In genomic region chr10:28304032-28304571, GRCh38 we compare ENCODE assay signal across 12 cellular contexts. TPM values are rescaled to one million over a fixed set of nuclear protein-coding genes. Genes with fewer than 3 reads are reported as not detected.
DNase-seq lines count a peak whose midpoint lies in the region; ATAC-seq and TF ChIP-seq lines count a peak whose summit lies in the region.
"Had no signal": no experiment of that assay in that cellular context is flagged by ENCODE, and none has a peak within 500 bp of the region (broad histone marks: within the 10 kb centered on the region; RNA-seq: fewer than 3 reads in every experiment).

No MANE protein-coding gene starts in this region.

- H3K36me3 ChIP-seq in PC-3 (ENCODE audit: low read depth, low read length) (no peaks in the 10 kb centered on the region), hepatocyte (replicated peaks; ENCODE audit: insufficient read depth, low read depth) (no peaks in the 10 kb centered on the region)
- H3K36me3 ChIP-seq: BE2C, gastrocnemius medialis, left ventricle myocardium inferior had no signal

- intact Hi-C loops in PC-3 (cut with micrococcal nuclease) = no loop called here

- no peaks in the 10 kb centered on the region for H3K36me3 Mint-ChIP-seq in activated T-cell treated with anti-CD3 and anti-CD28 coated beads, Interleukin-2, amount 50 U/mL, for 72 hours (ENCODE audit: insufficient read depth in 2 of 2)

- ATAC-seq in activated T-cell treated with anti-CD3 and anti-CD28 coated beads, Interleukin-2, amount 50 U/mL, for 72 hours (replicated peaks in 1 of 2) = no peak
- ATAC-seq in PC-3 = no peak
- ATAC-seq in stimulated activated naive CD8-positive, alpha-beta T cell treated with anti-CD3 and anti-CD28 coated beads, Interleukin-15, amount 100 ng/mL, for 72 hours = no peak
- ATAC-seq: gastrocnemius medialis had no signal

- peak overlapping the region; percentile 88 to 94 for H3K4me3 Mint-ChIP-seq in activated T-cell treated with anti-CD3 and anti-CD28 coated beads, Interleukin-2, amount 50 U/mL, for 72 hours
- H3K4me3 Mint-ChIP-seq in stimulated activated naive CD8-positive, alpha-beta T cell treated with anti-CD3 and anti-CD28 coated beads, Interleukin-15, amount 100 ng/mL, for 72 hours = peak overlapping the region; percentile 86 to 87

- no peak overlapping the region for H3K27ac Mint-ChIP-seq in activated T-cell treated with anti-CD3 and anti-CD28 coated beads, Interleukin-2, amount 50 U/mL, for 72 hours
- no peak overlapping the region for H3K27ac Mint-ChIP-seq in stimulated activated naive CD8-positive, alpha-beta T cell treated with anti-CD3 and anti-CD28 coated beads, Interleukin-15, amount 100 ng/mL, for 72 hours

- no peaks in the 10 kb centered on the region for H3K9me3 Mint-ChIP-seq in activated T-cell treated with anti-CD3 and anti-CD28 coated beads, Interleukin-2, amount 50 U/mL, for 72 hours
- H3K9me3 Mint-ChIP-seq in stimulated activated naive CD8-positive, alpha-beta T cell treated with anti-CD3 and anti-CD28 coated beads, Interleukin-15, amount 100 ng/mL, for 72 hours = no peaks in the 10 kb centered on the region

- 7% methylated on average over 3 of the region's 3 CpGs for WGBS in hepatocyte (ENCODE audit: low lambda C conversion rate, missing lambda C conversion rate)

- H3K9me2 ChIP-seq in PC-3 (replicated peaks; ENCODE audit: low read length) = no peaks in the 10 kb centered on the region
- no peaks in the 10 kb centered on the region for H3K9me2 ChIP-seq in hepatocyte (replicated peaks; ENCODE audit: insufficient read depth)

- no peaks in the 10 kb centered on the region for H3K9me3 ChIP-seq in PC-3 (ENCODE audit: low read length)
- H3K9me3 ChIP-seq in hepatocyte (ENCODE audit: low read depth) = no peaks in the 10 kb centered on the region
- H3K9me3 ChIP-seq: BE2C, gastrocnemius medialis, left ventricle myocardium inferior had no signal

- no peak for DNase-seq in activated T-cell treated with anti-CD3 and anti-CD28 coated beads, Interleukin-2, amount 50 U/mL, for 72 hours
- no peak for DNase-seq in activated T-cell treated with anti-CD3 and anti-CD28 coated beads, Interleukin-2, amount 50 U/mL, for 1 hour
- DNase-seq in PC-3 = no peak
- no peak for DNase-seq in hepatocyte (ENCODE audit: low spot score)
- no peak for DNase-seq in stimulated activated naive CD8-positive, alpha-beta T cell treated with anti-CD3 and anti-CD28 coated beads, Interleukin-15, amount 100 ng/mL, for 72 hours
- DNase-seq in stimulated activated CD4-positive, alpha-beta T cell treated with anti-CD3 and anti-CD28 coated beads, Interleukin-1b, Interleukin-23, amount 100 ng/mL, for 48 hours = no peak
- DNase-seq in HT-29 (ENCODE audit: low spot score) = no peak
- no peak for DNase-seq in A172 (ENCODE audit: low spot score)
- DNase-seq: BE2C, gastrocnemius medialis, left ventricle myocardium inferior had no signal

- H3K9ac ChIP-seq in PC-3 (ENCODE audit: low read length) = no peak overlapping the region

- no peaks in the 10 kb centered on the region for H4K20me1 ChIP-seq in PC-3 (ENCODE audit: low read length)
- no peaks in the 10 kb centered on the region for H4K20me1 ChIP-seq in hepatocyte (ENCODE audit: insufficient read depth, poor library complexity, severe bottlenecking)

- POLR2A ChIA-PET in PC-3 (lab: Charles Lee; ENCODE audit: unreplicated experiment) = no interaction called here

- H3K4me3 ChIP-seq in PC-3 (ENCODE audit: low read length) (peak overlapping the region; percentile 65), hepatocyte (no peak overlapping the region)

- no peaks in the 10 kb centered on the region for H3K27me3 Mint-ChIP-seq in activated T-cell treated with anti-CD3 and anti-CD28 coated beads, Interleukin-2, amount 50 U/mL, for 72 hours (ENCODE audit: low read depth)
- no peaks in the 10 kb centered on the region for H3K27me3 Mint-ChIP-seq in stimulated activated naive CD8-positive, alpha-beta T cell treated with anti-CD3 and anti-CD28 coated beads, Interleukin-15, amount 100 ng/mL, for 72 hours

- H3K27me3 ChIP-seq in PC-3 (ENCODE audit: low read length) = no peaks in the 10 kb centered on the region
- H3K27me3 ChIP-seq in hepatocyte = peaks cover 16% of the 10 kb centered on the region
- H3K27me3 ChIP-seq: gastrocnemius medialis had no signal

- no peak overlapping the region for H2AFZ ChIP-seq in PC-3 (ENCODE audit: low read length)
- peak overlapping the region; percentile 64 for H2AFZ ChIP-seq in hepatocyte

- H3K27ac ChIP-seq in PC-3 (ENCODE audit: low read length) (no peak overlapping the region), hepatocyte (no peak overlapping the region)
- H3K27ac ChIP-seq: RWPE1 had no signal

- BruUV-seq in PC-3 (replicated peaks; lab: Mats Ljungman, UMichigan) = no TSS peak

- H3K79me2 ChIP-seq in PC-3 (ENCODE audit: low read length) (peaks cover 16% of the 10 kb centered on the region), hepatocyte (peaks cover 18% of the 10 kb centered on the region)

- TF ChIP-seq CTCF in PC-3 (conservative IDR thresholded peaks at IDR 0.05; ENCODE audit: low read depth, low read length) = no peak
- TF ChIP-seq CTCF in hepatocyte (IDR thresholded peaks at IDR 0.05; ENCODE audit: poor library complexity) = no peak

- H3F3A ChIP-seq in PC-3 (ENCODE audit: low read length, unreplicated experiment) = no peaks in the 10 kb centered on the region

- peaks cover 55% of the 10 kb centered on the region for H3K4me1 Mint-ChIP-seq in activated T-cell treated with anti-CD3 and anti-CD28 coated beads, Interleukin-2, amount 50 U/mL, for 72 hours (ENCODE audit: low read depth)
- peaks cover 54% of the 10 kb centered on the region for H3K4me1 Mint-ChIP-seq in stimulated activated naive CD8-positive, alpha-beta T cell treated with anti-CD3 and anti-CD28 coated beads, Interleukin-15, amount 100 ng/mL, for 72 hours

- H3K4me2 ChIP-seq in PC-3 (ENCODE audit: low read length) (peak overlapping the region; percentile 83), hepatocyte (peak overlapping the region; percentile 81)

- CTCF ChIA-PET in PC-3 (lab: Charles Lee) = interaction anchor here (1.4 kb wide), 1 partner anchor 79 kb away, joined by 3 read pairs; no protein-coding TSS in a partner anchor

- H3K4me1 ChIP-seq in PC-3 (ENCODE audit: insufficient read depth, low read length) = peaks cover 16% of the 10 kb centered on the region; the same call in 1 of the 2 replicates
- peaks cover 6% of the 10 kb centered on the region for H3K4me1 ChIP-seq in hepatocyte (ENCODE audit: insufficient read depth)
- H3K4me1 ChIP-seq: BE2C had no signal

RNA-seq across cellular contexts. Expression of gene MPP7, which starts 1.2 kb away (rescaled TPM):
- total RNA-seq in activated T-cell treated with anti-CD3 and anti-CD28 coated beads, Interleukin-2, amount 50 U/mL, for 72 hours = 10 to 100 TPM; 16.3 to 28.1 TPM
- 8.9 and 9.1 TPM in 2 replicates for total RNA-seq in PC-3 (2014; rRNA removed)
- 8.4 and 9.1 TPM in 2 replicates for total RNA-seq in hepatocyte
- polyA plus RNA-seq in hepatocyte = 6.6 and 6.8 TPM in 2 replicates
- total RNA-seq in HT-29 (2014; rRNA removed; shearing (Covaris generic)) = 2.2 and 4.5 TPM in 2 replicates
- 124 and 142 TPM in 2 replicates for total RNA-seq in A172 (2014; rRNA removed; shearing (Covaris generic))
